18 cellular contexts compared by ENCODE assay signal in the genomic region with DNA sequence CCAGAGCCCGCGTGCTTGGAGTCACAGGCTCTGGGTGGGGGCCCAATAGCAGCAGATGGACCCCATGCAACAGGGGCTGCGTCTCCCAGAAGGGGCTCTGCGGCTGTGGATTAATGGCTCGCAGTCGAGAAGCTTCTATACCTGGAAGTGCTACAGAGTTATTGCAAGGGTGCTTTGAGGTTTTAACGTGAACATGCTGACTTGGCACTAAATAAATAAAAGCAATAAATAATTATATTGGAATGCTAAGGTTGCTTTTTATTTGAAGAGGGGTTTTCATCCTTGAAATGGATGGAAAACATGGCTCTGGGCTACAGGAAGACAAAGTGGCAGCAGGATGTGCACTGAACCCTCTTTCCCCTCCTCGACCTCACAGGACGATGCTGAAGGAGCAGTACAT.
A peak's percentile ranks its signal among the peaks of the same experiment; 100 is the strongest.
DNase-seq lines count a peak whose midpoint lies in the region; ATAC-seq, FAIRE-seq and TF ChIP-seq lines count a peak whose summit lies in the region.
"Had no signal": no experiment of that assay in that cellular context is flagged by ENCODE, and none has a peak within 500 bp of the region (broad histone marks: within the 10 kb centered on the region; RNA-seq: fewer than 3 reads in every experiment).

No MANE protein-coding gene starts in this region.

- intact Hi-C loops in IMR-90 (cut with micrococcal nuclease): no loop called here

- H3K79me1 ChIP-seq in IMR-90 (ENCODE audit: low read depth in 1 of 2, low read length in 2 of 2) (no peaks in the 10 kb centered on the region), H1 (ENCODE audit: low read depth, low read length) (no peaks in the 10 kb centered on the region; the same call in 1 of the 2 replicates), neuronal stem cell (ENCODE audit: low read depth, low read length) (no peaks in the 10 kb centered on the region)

- no peak for FAIRE-seq in A549 (lab: Jason Lieb, UNC)
- FAIRE-seq in H1 (lab: Jason Lieb, UNC): no peak
- FAIRE-seq: A204.1, D721Med, HTR-8/SVneo had no signal

- H3K9ac ChIP-seq in IMR-90 (ENCODE audit: low read depth, low read length) (no peak overlapping the region), H1 (replicated peaks in 1 of 4; ENCODE audit: extremely low read depth in 1 of 4, low read depth in 3 of 4, low read length in 3 of 4) (no peak overlapping the region), neuronal stem cell (ENCODE audit: low read depth, low read length, poor library complexity) (no peak overlapping the region)

- H3K4me3 ChIP-seq in A549: no peak overlapping the region
- H3K4me3 ChIP-seq in IMR-90 (ENCODE audit: insufficient read depth, low read depth, low read length): no peak overlapping the region
- H3K4me3 ChIP-seq in H1 (ENCODE audit: extremely low read depth in 1 of 4, insufficient read depth in 2 of 4, low read depth in 3 of 4, low read length in 4 of 4): no peak overlapping the region
- H3K4me3 ChIP-seq in neuronal stem cell (ENCODE audit: low read length in 2 of 2): no peak overlapping the region
- H3K4me3 ChIP-seq: GM23338 had no signal

- BruUV-seq in IMR-90 (replicated peaks; lab: Mats Ljungman, UMichigan): no TSS peak

- no peak for TF ChIP-seq CTCF in A549 (IDR thresholded peaks at IDR 0.05)
- TF ChIP-seq CTCF in IMR-90 (conservative IDR thresholded peaks at IDR 0.05; ENCODE audit: low read depth, low read length): no peak
- no peak for TF ChIP-seq CTCF in H1 (IDR thresholded peaks at IDR 0.05; ENCODE audit: control extremely low read depth in 1 of 3, insufficient read depth in 1 of 3, low read depth in 1 of 3, low read length in 3 of 3)

- 73% methylated on average over 7 of the region's 9 CpGs for WGBS in A549 (ENCODE audit: missing lambda C conversion rate)
- 94% methylated on average over 3 of the region's 9 CpGs; no CpG with 5 or more reads in 1 of the 2 experiments for WGBS in IMR-90 (ENCODE audit: extremely low coverage in 2 of 2, insufficient read length in 1 of 2), 2 experiments
- 84% methylated on average over 9 of the region's 9 CpGs; no CpG with 5 or more reads in 1 of the 2 experiments for WGBS in H1 (ENCODE audit: extremely low coverage in 1 of 2, insufficient coverage in 1 of 2, insufficient read length in 1 of 2, insufficient replicate concordance in 2 of 2, low coverage in 1 of 2, low lambda C conversion rate in 2 of 2, missing lambda C conversion rate in 1 of 2), 2 experiments
- WGBS in neuronal stem cell (ENCODE audit: extremely low coverage in 2 of 2, insufficient read length in 2 of 2, insufficient replicate concordance in 1 of 2), 2 donors: no CpG with 5 or more reads among the region's 9 CpGs

- H2BK20ac ChIP-seq in IMR-90 (ENCODE audit: low read depth, low read length): no peak overlapping the region
- no peak overlapping the region for H2BK20ac ChIP-seq in H1 (ENCODE audit: low read length)

- no peaks in the 10 kb centered on the region for H3K27me3 ChIP-seq in IMR-90 (ENCODE audit: control insufficient read depth, insufficient read depth, low read length)
- no peaks in the 10 kb centered on the region for H3K27me3 ChIP-seq in H1 (replicated peaks in 1 of 4; ENCODE audit: control insufficient read depth in 3 of 4, extremely low read depth in 1 of 4, insufficient read depth in 3 of 4, low read length in 3 of 4)
- H3K27me3 ChIP-seq in neuronal stem cell (ENCODE audit: control insufficient read depth in 3 of 3, insufficient read depth in 3 of 3, low read depth in 1 of 3, low read length in 3 of 3): peaks cover 0 to 5% (median 0%) of the 10 kb centered on the region in 3 experiments

- H3K27ac ChIP-seq in A549 (no peak overlapping the region), IMR-90 (ENCODE audit: insufficient read depth, low read length) (no peak overlapping the region), H1 (ENCODE audit: low read depth, low read length) (no peak overlapping the region), neuronal stem cell (replicated peaks; ENCODE audit: low read length) (no peak overlapping the region)
- H3K27ac ChIP-seq: C4-2B had no signal

- no peak overlapping the region for H4K8ac ChIP-seq in IMR-90 (ENCODE audit: low read depth in 2 of 2, low read length in 2 of 2)
- H4K8ac ChIP-seq in H1 (ENCODE audit: extremely low read depth, insufficient read depth, low read length): no peak overlapping the region; the same call in 1 of the 2 replicates
- H4K8ac ChIP-seq in neuronal stem cell (ENCODE audit: low read depth, low read length): no peak overlapping the region

- no peaks in the 10 kb centered on the region for H3K9me1 ChIP-seq in IMR-90 (ENCODE audit: insufficient read depth, low read length)

- H2BK15ac ChIP-seq in IMR-90 (ENCODE audit: low read depth, low read length) (no peak overlapping the region), H1 (ENCODE audit: low read length) (no peak overlapping the region), neuronal stem cell (ENCODE audit: low read length) (no peak overlapping the region)

- H3K23me2 ChIP-seq in H1 (ENCODE audit: low read depth, low read length): peaks cover 17% of the 10 kb centered on the region; the same call in 1 of the 2 replicates

- H3K4ac ChIP-seq in IMR-90 (ENCODE audit: low read depth, low read length) (no peak overlapping the region), H1 (replicated peaks; ENCODE audit: insufficient read length, low read depth, low read length) (no peak overlapping the region), neuronal stem cell (ENCODE audit: low read length) (no peak overlapping the region)

- TF ChIP-seq RAD21 in A549 (conservative IDR thresholded peaks at IDR 0.05 in 1 of 2, IDR thresholded peaks at IDR 0.05 in 1 of 2): no peak
- no peak for TF ChIP-seq RAD21 in IMR-90 (IDR thresholded peaks at IDR 0.05; ENCODE audit: low read length)
- no peak for TF ChIP-seq RAD21 in H1 (IDR thresholded peaks at IDR 0.05 in 1 of 2, conservative IDR thresholded peaks at IDR 0.05 in 1 of 2; ENCODE audit: low read depth in 2 of 2, low read length in 2 of 2)

- H3K14ac ChIP-seq in IMR-90 (replicated peaks; ENCODE audit: low read depth, low read length) (no peak overlapping the region), H1 (ENCODE audit: insufficient read length) (no peak overlapping the region), neuronal stem cell (ENCODE audit: low read length) (no peak overlapping the region)

- no peak for TF ChIP-seq EP300 in A549 (IDR thresholded peaks at IDR 0.05)
- no peak for TF ChIP-seq EP300 in H1 (IDR thresholded peaks at IDR 0.05; ENCODE audit: borderline replicate concordance in 1 of 2, low read depth in 2 of 2, low read length in 2 of 2)

- H4K91ac ChIP-seq in IMR-90 (ENCODE audit: insufficient read depth, low read depth, low read length): no peak overlapping the region
- no peak overlapping the region for H4K91ac ChIP-seq in H1 (replicated peaks; ENCODE audit: insufficient read length, low read length)
- no peak overlapping the region for H4K91ac ChIP-seq in neuronal stem cell (ENCODE audit: low read depth, low read length, poor library complexity)

- H3K79me2 ChIP-seq in H1 (ENCODE audit: control insufficient read depth in 1 of 2, insufficient read depth in 2 of 2, low read length in 2 of 2): no peaks in the 10 kb centered on the region; a peak in 1 of 4 replicates

- H3K4me1 ChIP-seq in A549: no peaks in the 10 kb centered on the region
- H3K4me1 ChIP-seq in IMR-90 (ENCODE audit: control insufficient read depth, insufficient read depth, low read length): no peaks in the 10 kb centered on the region
- H3K4me1 ChIP-seq in H1 (replicated peaks in 1 of 4; ENCODE audit: control insufficient read depth in 3 of 4, insufficient read depth in 4 of 4, low read length in 3 of 4): no peaks in the 10 kb centered on the region
- peaks cover 0 to 12% of the 10 kb centered on the region in 2 donors for H3K4me1 ChIP-seq in neuronal stem cell (ENCODE audit: control insufficient read depth in 2 of 2, insufficient read depth in 1 of 2, low read depth in 1 of 2, low read length in 2 of 2)
- H3K4me1 ChIP-seq: Caco-2 had no signal

- H2BK12ac ChIP-seq in H1 (ENCODE audit: low read depth, low read length): no peak overlapping the region
- H2BK12ac ChIP-seq in neuronal stem cell (ENCODE audit: low read length): no peak overlapping the region

- H2AK5ac ChIP-seq in IMR-90 (ENCODE audit: low read depth, low read length) (no peak overlapping the region), H1 (ENCODE audit: low read depth, low read length) (no peak overlapping the region), neuronal stem cell (ENCODE audit: low read depth, low read length) (peak overlapping the region; percentile 54)

- H4K20me1 ChIP-seq in IMR-90 (ENCODE audit: insufficient read depth, low read length) (no peaks in the 10 kb centered on the region), H1 (replicated peaks in 1 of 2; ENCODE audit: control insufficient read depth in 1 of 2, insufficient read depth in 2 of 2, low read length in 2 of 2) (peaks cover 0 to 11% of the 10 kb centered on the region in 2 experiments)

- dilution Hi-C loops in IMR-90 (cut with HindIII; ENCODE audit: low sequenced_read_pairs, unreplicated experiment): no loop called here

- H2BK120ac ChIP-seq in IMR-90 (ENCODE audit: low read depth, low read length) (no peak overlapping the region), H1 (replicated peaks; ENCODE audit: low read depth, low read length) (no peak overlapping the region), neuronal stem cell (ENCODE audit: low read depth, low read length) (no peak overlapping the region)

- H3K9me3 ChIP-seq in A549: peaks cover 9% of the 10 kb centered on the region; the same call in 2 of the 3 replicates
- peaks cover 68% of the 10 kb centered on the region for H3K9me3 ChIP-seq in IMR-90 (ENCODE audit: control insufficient read depth, insufficient read depth, low read length)
- H3K9me3 ChIP-seq in H1 (ENCODE audit: insufficient read depth in 2 of 2, low read depth in 1 of 2, low read length in 1 of 2): peaks cover 0 to 22% of the 10 kb centered on the region in 2 experiments; a peak in 1 of 4 replicates
- H3K9me3 ChIP-seq in neuronal stem cell (replicated peaks in 1 of 2; ENCODE audit: control insufficient read depth in 2 of 2, insufficient read depth in 1 of 2, low read depth in 1 of 2, low read length in 2 of 2): peaks cover 0 to 15% of the 10 kb centered on the region in 2 donors

- H3K23ac ChIP-seq in IMR-90 (ENCODE audit: low read depth, low read length): no peak overlapping the region
- no peak overlapping the region for H3K23ac ChIP-seq in H1 (ENCODE audit: insufficient read length)
- no peak overlapping the region for H3K23ac ChIP-seq in neuronal stem cell (ENCODE audit: low read depth, low read length, poor library complexity)

- DNase-seq in A549 (ENCODE audit: low read depth in 1 of 2, low spot score in 1 of 2) (no peak), IMR-90 (no peak), H1 (ENCODE audit: low read depth in 1 of 2, low spot score in 2 of 2) (no peak), neuronal stem cell (ENCODE audit: low spot score) (no peak), NCI-H146 (lab: John Stamatoyannopoulos, UW) (no peak), OCI-M1 (lab: John Stamatoyannopoulos, UW) (no peak)
- DNase-seq: AML-193; Caco-2; CD4-positive, alpha-beta T cell; GF-D8; H7; HFFc6 had no signal

- CTCF ChIA-PET in A549 (lab: Yijun Ruan, JAX): interaction anchor here (1.3 kb wide), 1 partner anchor 28 kb away, joined by 4 read pairs; no protein-coding TSS in a partner anchor
- CTCF ChIA-PET in IMR-90 (lab: Yijun Ruan, JAX): no interaction called here
- CTCF ChIA-PET in H1 (lab: Charles Lee; ENCODE audit: partially characterized antibody): interaction anchor here (0.6 to 1.3 kb wide), 3 partner anchors 10 to 73 kb away, joined by 3 to 4 read pairs (median 3); no protein-coding TSS in a partner anchor

- H3K18ac ChIP-seq in IMR-90 (ENCODE audit: low read depth, low read length) (no peak overlapping the region), H1 (ENCODE audit: extremely low read depth, low read length) (no peak overlapping the region), neuronal stem cell (ENCODE audit: low read length) (no peak overlapping the region)

- POLR2A ChIA-PET in A549 (lab: Yijun Ruan, JAX) (no interaction called here), IMR-90 (lab: Charles Lee; ENCODE audit: unreplicated experiment) (no interaction called here), H1 (lab: Charles Lee; ENCODE audit: partially characterized antibody) (interaction anchor here (1.6 kb wide), 1 partner anchor 12 kb away, joined by 4 read pairs; no protein-coding TSS in a partner anchor)

- no peak overlapping the region for H2AK9ac ChIP-seq in IMR-90 (replicated peaks; ENCODE audit: low read depth, low read length, poor library complexity)

- in situ Hi-C loops in IMR-90 (cut with MboI; ENCODE audit: low sequenced_read_pairs): no loop called here

- H2BK5ac ChIP-seq in IMR-90 (ENCODE audit: low read depth, low read length, poor library complexity, severe bottlenecking) (no peak overlapping the region), H1 (ENCODE audit: low read depth, low read length) (no peak overlapping the region), neuronal stem cell (ENCODE audit: low read length) (no peak overlapping the region)

- no peak for ATAC-seq in A549
- no peak for ATAC-seq in IMR-90 (ENCODE audit: low read depth)
- ATAC-seq: GM23338, HCT116 had no signal

- H4K5ac ChIP-seq in IMR-90 (ENCODE audit: low read depth, low read length): no peak overlapping the region
- no peak overlapping the region for H4K5ac ChIP-seq in H1 (ENCODE audit: insufficient read length, low read depth, low read length)

- H2AFZ ChIP-seq in IMR-90 (replicated peaks; ENCODE audit: low read length, poor library complexity) (no peak overlapping the region), H1 (ENCODE audit: low read length) (no peak overlapping the region), neuronal stem cell (ENCODE audit: low read length) (no peak overlapping the region)
- H2AFZ ChIP-seq: GM23338 had no signal

- H3K4me2 ChIP-seq in A549: no peak overlapping the region
- H3K4me2 ChIP-seq in IMR-90 (ENCODE audit: low read depth, low read length): no peak overlapping the region
- H3K4me2 ChIP-seq in H1 (ENCODE audit: insufficient read depth in 1 of 2, low read depth in 2 of 2, low read length in 2 of 2): no peak overlapping the region
- no peak overlapping the region for H3K4me2 ChIP-seq in neuronal stem cell (ENCODE audit: insufficient read depth, low read length, poor library complexity, severe bottlenecking)
- H3K4me2 ChIP-seq: GM23338 had no signal

- no peaks in the 10 kb centered on the region for H3K36me3 ChIP-seq in IMR-90 (ENCODE audit: control insufficient read depth, insufficient read depth, low read length)
- H3K36me3 ChIP-seq in H1 (ENCODE audit: control insufficient read depth in 2 of 4, insufficient read depth in 4 of 4, low read length in 3 of 4): peaks cover 0 to 4% (median 0%) of the 10 kb centered on the region in 4 experiments; a peak in 2 of 8 replicates
- H3K36me3 ChIP-seq in neuronal stem cell (replicated peaks in 1 of 2; ENCODE audit: control insufficient read depth in 2 of 2, insufficient read depth in 2 of 2, low read length in 2 of 2): no peaks in the 10 kb centered on the region

- no peak for TF ChIP-seq POLR2A in A549 (IDR thresholded peaks at IDR 0.05; ENCODE audit: low read length)
- no peak for TF ChIP-seq POLR2A in IMR-90 (IDR thresholded peaks at IDR 0.05; ENCODE audit: low read depth, low read length)
- TF ChIP-seq POLR2A in H1 (IDR thresholded peaks at IDR 0.05; ENCODE audit: control extremely low read depth in 1 of 2, low read depth in 2 of 2, low read length in 2 of 2): no peak

- H3K56ac ChIP-seq in IMR-90 (ENCODE audit: extremely low read depth, insufficient read depth, low read length) (no peak overlapping the region), H1 (replicated peaks; ENCODE audit: insufficient read length, low read depth, low read length) (no peak overlapping the region)
